In genomic region chr14:70601162-70601561, GRCh38 we compare ENCODE assay signal across 8 cellular contexts. TPM values are rescaled to one million over a fixed set of nuclear protein-coding genes. Genes with fewer than 3 reads are reported as not detected.
DNase-seq lines count a peak whose midpoint lies in the region; ATAC-seq and TF ChIP-seq lines count a peak whose summit lies in the region.

No MANE protein-coding gene starts in this region.

- no peaks in the 10 kb centered on the region for H3K9me3 ChIP-seq in HUES64 (ENCODE audit: insufficient read depth, low read depth, low read length)

- 73% methylated on average over 3 of the region's 3 CpGs for WGBS in HUES64

- ATAC-seq in central memory CD8-positive, alpha-beta T cell (replicated peaks; ENCODE audit: extremely low read depth, poor library complexity, severe bottlenecking): no peak
- ATAC-seq in naive B cell (ENCODE audit: low read depth in 2 of 2): no peak
- no peak for ATAC-seq in left colon
- no peak for ATAC-seq in HG03565 (IDR thresholded peaks at IDR 0.05; ENCODE audit: unreplicated experiment)

- intact Hi-C loops in left colon (cut with DNase I, micrococcal nuclease): no loop called here

- TF ChIP-seq CTCF in GM13976 (IDR thresholded peaks at IDR 0.05; ENCODE audit: borderline replicate concordance, control extremely low read depth, extremely low read depth, insufficient read depth, missing control alignments): no peak

- peak overlapping the region; percentile 100 for H3K4me3 Mint-ChIP-seq in central memory CD8-positive, alpha-beta T cell
- peak overlapping the region; percentile 87 to 99 (median 94) for H3K4me3 Mint-ChIP-seq in naive B cell

- H3K27ac Mint-ChIP-seq in central memory CD8-positive, alpha-beta T cell (ENCODE audit: low read depth): peak overlapping the region; percentile 99
- peak overlapping the region in 5 of 6 donors; percentile 49 to 96 (median 85) for H3K27ac Mint-ChIP-seq in naive B cell

- H3K36me3 ChIP-seq in HUES64 (ENCODE audit: insufficient read depth, low read length): peaks cover 16% of the 10 kb centered on the region

- peak overlapping the region; percentile 61 for H3K9ac ChIP-seq in HUES64 (ENCODE audit: low read depth, low read length)

- peak overlapping the region; percentile 65 for H3K4me3 ChIP-seq in HUES64 (ENCODE audit: low read length)

- no peaks in the 10 kb centered on the region; the same call in 1 of the 2 replicates for H3K27me3 ChIP-seq in HUES64 (ENCODE audit: insufficient read depth, low read length)

- H3K9me3 Mint-ChIP-seq in central memory CD8-positive, alpha-beta T cell: no peaks in the 10 kb centered on the region
- no peaks in the 10 kb centered on the region for H3K9me3 Mint-ChIP-seq in naive B cell

- in situ Hi-C loops in GM13976 (cut with MboI; ENCODE audit: low sequenced_read_pairs, unreplicated experiment): no loop called here

- H3K36me3 Mint-ChIP-seq in central memory CD8-positive, alpha-beta T cell (ENCODE audit: insufficient read depth): peaks cover 15% of the 10 kb centered on the region
- peaks cover 0 to 12% of the 10 kb centered on the region in 2 donors for H3K36me3 Mint-ChIP-seq in naive B cell

- peaks cover 29% of the 10 kb centered on the region for H3K4me1 Mint-ChIP-seq in central memory CD8-positive, alpha-beta T cell
- peaks cover 21 to 47% (median 42%) of the 10 kb centered on the region in 3 donors for H3K4me1 Mint-ChIP-seq in naive B cell

- H3K27me3 Mint-ChIP-seq in central memory CD8-positive, alpha-beta T cell: peaks cover 6% of the 10 kb centered on the region
- H3K27me3 Mint-ChIP-seq in naive B cell: no peaks in the 10 kb centered on the region

- H3K27ac ChIP-seq in HUES64 (ENCODE audit: low read depth, low read length): peak overlapping the region; percentile 8; the same call in 1 of the 2 replicates

- H3K4me1 ChIP-seq in HUES64 (ENCODE audit: insufficient read depth, low read length): peaks cover 7% of the 10 kb centered on the region

- peak; percentile 32 for DNase-seq in AG20443 (ENCODE audit: low spot score)
- DNase-seq in central memory CD8-positive, alpha-beta T cell (ENCODE audit: low spot score in 2 of 2): no peak
- no peak for DNase-seq in naive B cell
- DNase-seq in NCI-H1417 treated with DMSO at 0.1 percent for 48 hours (lab: John Stamatoyannopoulos, UW): no peak
- no peak for DNase-seq in left colon
- no peak for DNase-seq in GM13976 (ENCODE audit: low spot score)

RNA-seq across cellular contexts. Expression of gene MED6, which starts 0.7 kb away (rescaled TPM):
- polyA plus RNA-seq in HUES64 (2013, experiment 1 of 2): 33.1 TPM
- 35.7 TPM for polyA plus RNA-seq in HUES64 (2013, experiment 2 of 2)
- 10 to 100 TPM; 32.9 to 47.5 (median 42.9) TPM for polyA plus RNA-seq in naive B cell (ENCODE audit: low read depth in 6 of 6)
- total RNA-seq in left colon: 10 to 100 TPM; 19.9 to 21.1 TPM

RNA-seq across cellular contexts. Expression of gene TTC9, which starts 40.6 kb away (rescaled TPM):
- 12.9 TPM for polyA plus RNA-seq in HUES64 (2013, experiment 1 of 2)
- 13.8 TPM for polyA plus RNA-seq in HUES64 (2013, experiment 2 of 2)
- polyA plus RNA-seq in naive B cell (ENCODE audit: low read depth in 6 of 6): 10 to 100 TPM; 11.7 to 24.2 (median 18.0) TPM
- total RNA-seq in left colon: under 1 TPM; 0.34 to 0.73 TPM
